In genomic region chr10:63292847-63293246, GRCh38 we compare ENCODE assay signal across 7 cellular contexts.
DNase-seq lines count a peak whose midpoint lies in the region; TF ChIP-seq lines count a peak whose summit lies in the region.
"Not testable (repeated sequence)": the region's sequence is repeated elsewhere in the genome, so short reads cannot be mapped to it uniquely, and the experiment has no call there.

No MANE protein-coding gene starts in this region.

- H3K9me3 ChIP-seq in HEK293 (ENCODE audit: control insufficient read depth, insufficient read depth, low read depth, low read length); cardiac muscle cell (ENCODE audit: low read depth); osteoblast (ENCODE audit: low read depth, low read length): not testable (repeated sequence)

- not testable (repeated sequence) for H2AK5ac ChIP-seq in mesendoderm (ENCODE audit: low read length)

- not testable (repeated sequence) for H3K4me1 ChIP-seq in HEK293 (ENCODE audit: control insufficient read depth, insufficient read depth, low read length); cardiac muscle cell (ENCODE audit: low read depth); mesendoderm (ENCODE audit: control insufficient read depth, low read depth, low read length); osteoblast (ENCODE audit: insufficient read depth, low read length)

- WGBS in mesendoderm (ENCODE audit: extremely low coverage, insufficient coverage, low lambda C conversion rate): no CpG with 5 or more reads among the region's 4 CpGs

- not testable (repeated sequence) for H3K27me3 ChIP-seq in cardiac muscle cell; mesendoderm (ENCODE audit: insufficient read depth, low read length, poor library complexity); osteoblast (ENCODE audit: insufficient read depth, low read length)

- H3K18ac ChIP-seq in mesendoderm (ENCODE audit: low read length): not testable (repeated sequence)

- not testable (repeated sequence) for H3K4me3 ChIP-seq in HEK293 (ENCODE audit: low read depth, low read length); cardiac muscle cell; mesendoderm (ENCODE audit: low read length); osteoblast (ENCODE audit: insufficient read depth, low read length)

- H3K79me2 ChIP-seq in mesendoderm (ENCODE audit: control insufficient read depth, insufficient read depth, low read length): not testable (repeated sequence)
- peaks cover 51% of the 10 kb centered on the region for H3K79me2 ChIP-seq in osteoblast (ENCODE audit: insufficient read depth, low read length)

- H3K4ac ChIP-seq in mesendoderm (ENCODE audit: low read depth, low read length): not testable (repeated sequence)

- not testable (repeated sequence) for H3K36me3 ChIP-seq in HEK293 (ENCODE audit: control insufficient read depth in 2 of 2, insufficient read depth in 1 of 2, low read length in 2 of 2); cardiac muscle cell; mesendoderm (ENCODE audit: control insufficient read depth, insufficient read depth, low read length); osteoblast (ENCODE audit: insufficient read depth, low read length)

- CTCF ChIA-PET in HEK293 (lab: Yijun Ruan, JAX): interaction anchor here (0.6 kb wide), 1 partner anchor 68 kb away, joined by 3 read pairs; no protein-coding TSS in a partner anchor

- H3K23ac ChIP-seq in mesendoderm (ENCODE audit: low read length): not testable (repeated sequence)

- H3K9ac ChIP-seq in mesendoderm (ENCODE audit: low read length): not testable (repeated sequence)

- H4K5ac ChIP-seq in mesendoderm (ENCODE audit: low read length): not testable (repeated sequence)

- H4K8ac ChIP-seq in mesendoderm (ENCODE audit: low read depth, low read length): not testable (repeated sequence)

- H2BK5ac ChIP-seq in mesendoderm (ENCODE audit: low read length): not testable (repeated sequence)

- H2BK15ac ChIP-seq in mesendoderm (replicated peaks; ENCODE audit: low read depth): not testable (repeated sequence)

- not testable (repeated sequence) for H3K56ac ChIP-seq in mesendoderm (ENCODE audit: low read length)

- H3K79me1 ChIP-seq in mesendoderm (ENCODE audit: low read length): not testable (repeated sequence)

- not testable (repeated sequence) for TF ChIP-seq CTCF in C4-2B (conservative IDR thresholded peaks at IDR 0.05); HEK293 (tag by site-specific recombination; IDR thresholded peaks at IDR 0.05); VCaP (conservative IDR thresholded peaks at IDR 0.05); cardiac muscle cell (IDR thresholded peaks at IDR 0.05; ENCODE audit: low read depth, low read length); osteoblast (IDR thresholded peaks at IDR 0.05; ENCODE audit: extremely low read depth, low read depth, low read length)

- not testable (repeated sequence) for H4K20me1 ChIP-seq in osteoblast (ENCODE audit: insufficient read depth, low read length)

- POLR2A ChIA-PET in HEK293 (lab: Yijun Ruan, JAX): not testable (repeated sequence)

- not testable (repeated sequence) for H3K4me2 ChIP-seq in mesendoderm (ENCODE audit: low read length); osteoblast (ENCODE audit: insufficient read depth, low read length)

- H2AFZ ChIP-seq in osteoblast (ENCODE audit: low read length): not testable (repeated sequence)

- H3K27ac ChIP-seq in C4-2B (peak overlapping the region; percentile 3; the same call in 1 of the 2 replicates), VCaP (peak overlapping the region; percentile 34), cardiac muscle cell (peak overlapping the region; percentile 28)
- H3K27ac ChIP-seq in HEK293 (ENCODE audit: extremely low read depth, low read depth, low read length); mesendoderm (ENCODE audit: low read depth, low read length); osteoblast (ENCODE audit: low read depth, low read length): not testable (repeated sequence)

- DNase-seq in DMS53 (lab: John Stamatoyannopoulos, UW) (peak; percentile 32), mesendoderm (peak; percentile 18), osteoblast (ENCODE audit: insufficient read length, low spot score, missing footprints) (peak; percentile 39)
- not testable (repeated sequence) for DNase-seq in cardiac muscle cell (ENCODE audit: low read depth in 1 of 2, low spot score in 1 of 2)

- not testable (repeated sequence) for H2BK120ac ChIP-seq in mesendoderm (ENCODE audit: low read depth, low read length)

TF ChIP-seq in HEK293, 187 proteins besides CTCF, POLR2A, EP300 and RAD21:
- TF ChIP-seq OSR2 (tag by site-specific recombination; IDR thresholded peaks at IDR 0.05): peak; percentile 46
